Comparison of ENCODE assay signal across 2 cellular contexts in the genomic region with DNA sequence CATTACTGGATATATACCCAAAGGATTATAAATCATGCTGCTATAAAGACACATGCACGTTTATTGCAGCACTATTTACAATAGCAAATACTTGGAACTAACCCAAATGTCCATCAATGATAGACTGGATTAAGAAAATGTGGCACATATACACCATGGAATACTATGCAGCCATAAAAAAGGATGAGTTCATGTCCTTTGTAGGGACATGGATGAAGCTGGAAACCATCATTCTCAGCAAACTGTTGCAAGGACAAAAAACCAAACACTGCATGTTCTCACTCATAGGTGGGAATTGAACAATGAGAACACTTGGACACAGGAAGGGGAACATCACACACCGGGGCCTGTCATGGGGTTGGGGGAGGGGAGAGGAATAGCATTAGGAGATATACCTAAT.
DNase-seq lines count a peak whose midpoint lies in the region; ATAC-seq, FAIRE-seq and TF ChIP-seq lines count a peak whose summit lies in the region.
"Not testable (repeated sequence)": the region's sequence is repeated elsewhere in the genome, so short reads cannot be mapped to it uniquely, and the experiment has no call there.

No MANE protein-coding gene starts in this region.

- TF ChIP-seq POLR2A in K562 (conservative IDR thresholded peaks at IDR 0.05): not testable (repeated sequence)

- not testable (repeated sequence) for H4K20me1 ChIP-seq in K562 (replicated peaks; ENCODE audit: control insufficient read depth, insufficient read depth, low read length)

- H3K9me1 ChIP-seq in K562 (ENCODE audit: control insufficient read depth, insufficient read depth, low read length): not testable (repeated sequence)

- ATAC-seq in K562: not testable (repeated sequence)

- H3K36me3 ChIP-seq in HEK293 (ENCODE audit: control insufficient read depth in 2 of 2, insufficient read depth in 1 of 2, low read length in 2 of 2); K562 (ENCODE audit: control insufficient read depth, insufficient read depth, low read length): not testable (repeated sequence)

- 0% methylated on average over 1 of the region's 2 CpGs for WGBS in K562 (ENCODE audit: insufficient coverage, low coverage, missing lambda C conversion rate)

- not testable (repeated sequence) for TF ChIP-seq EP300 in K562 (IDR thresholded peaks at IDR 0.05; ENCODE audit: low read length)

- BruUV-seq in K562 (replicated peaks; lab: Mats Ljungman, UMichigan): not testable (repeated sequence)

- H2AFZ ChIP-seq in K562 (ENCODE audit: low read depth, low read length): not testable (repeated sequence)

- not testable (repeated sequence) for H3K27ac ChIP-seq in HEK293 (ENCODE audit: extremely low read depth, low read depth, low read length); K562 (ENCODE audit: extremely low read depth, low read depth, low read length)

- not testable (repeated sequence) for H3K4me1 ChIP-seq in HEK293 (ENCODE audit: control insufficient read depth, insufficient read depth, low read length); K562 (replicated peaks in 1 of 2; ENCODE audit: control insufficient read depth in 2 of 2, insufficient read depth in 2 of 2, low read length in 2 of 2)

- in situ Hi-C loops in K562 (cut with MboI): not testable (repeated sequence)

- not testable (repeated sequence) for H3K9ac ChIP-seq in K562 (ENCODE audit: insufficient read depth in 1 of 2, low read depth in 2 of 2, low read length in 2 of 2)

- intact Hi-C loops in K562 (cut with micrococcal nuclease): not testable (repeated sequence)

- not testable (repeated sequence) for TF ChIP-seq CTCF in HEK293 (tag by site-specific recombination; IDR thresholded peaks at IDR 0.05); K562 (IDR thresholded peaks at IDR 0.05 in 2 of 3, conservative IDR thresholded peaks at IDR 0.05 in 1 of 3; ENCODE audit: insufficient read depth in 2 of 3, low read depth in 1 of 3, low read length in 3 of 3)

- CTCF ChIA-PET in HEK293 (lab: Yijun Ruan, JAX): not testable (repeated sequence)
- CTCF ChIA-PET in K562 (lab: Yijun Ruan, JAX; ENCODE audit: low intra/inter-chr PET ratio): interaction anchor here (0.6 kb wide), 1 partner anchor 20 kb away, joined by 3 read pairs; no protein-coding TSS in a partner anchor

- not testable (repeated sequence) for H3K4me2 ChIP-seq in K562 (ENCODE audit: insufficient read depth, low read length)

- H3K9me3 ChIP-seq in HEK293 (ENCODE audit: control insufficient read depth, insufficient read depth, low read depth, low read length); K562 (replicated peaks; ENCODE audit: control insufficient read depth, insufficient read depth, low read depth, low read length): not testable (repeated sequence)

- TF ChIP-seq RAD21 in K562 (CRISPR knock-in tag; conservative IDR thresholded peaks at IDR 0.05 in 1 of 2, IDR thresholded peaks at IDR 0.05 in 1 of 2): not testable (repeated sequence)

- H3K79me2 ChIP-seq in K562 (ENCODE audit: control insufficient read depth, insufficient read depth, low read length): not testable (repeated sequence)

- not testable (repeated sequence) for DNase-seq in K562 (ENCODE audit: extremely low read depth in 1 of 4, low spot score in 3 of 4)

- not testable (repeated sequence) for FAIRE-seq in K562 (lab: Jason Lieb, UNC)

- H3K4me3 ChIP-seq in HEK293 (ENCODE audit: low read depth, low read length); K562: not testable (repeated sequence)

- H3K27me3 ChIP-seq in K562 (ENCODE audit: control insufficient read depth in 2 of 2, insufficient read depth in 2 of 2, low read length in 2 of 2): not testable (repeated sequence)

- POLR2A ChIA-PET in HEK293 (lab: Yijun Ruan, JAX); K562 (lab: Yijun Ruan, JAX): not testable (repeated sequence)

TF ChIP-seq in HEK293, 187 proteins besides CTCF, POLR2A, EP300 and RAD21:
- peak; percentile 89 for TF ChIP-seq ZNF146 (tag by site-specific recombination; IDR thresholded peaks at IDR 0.05)
- TF ChIP-seq, protein P1, sequence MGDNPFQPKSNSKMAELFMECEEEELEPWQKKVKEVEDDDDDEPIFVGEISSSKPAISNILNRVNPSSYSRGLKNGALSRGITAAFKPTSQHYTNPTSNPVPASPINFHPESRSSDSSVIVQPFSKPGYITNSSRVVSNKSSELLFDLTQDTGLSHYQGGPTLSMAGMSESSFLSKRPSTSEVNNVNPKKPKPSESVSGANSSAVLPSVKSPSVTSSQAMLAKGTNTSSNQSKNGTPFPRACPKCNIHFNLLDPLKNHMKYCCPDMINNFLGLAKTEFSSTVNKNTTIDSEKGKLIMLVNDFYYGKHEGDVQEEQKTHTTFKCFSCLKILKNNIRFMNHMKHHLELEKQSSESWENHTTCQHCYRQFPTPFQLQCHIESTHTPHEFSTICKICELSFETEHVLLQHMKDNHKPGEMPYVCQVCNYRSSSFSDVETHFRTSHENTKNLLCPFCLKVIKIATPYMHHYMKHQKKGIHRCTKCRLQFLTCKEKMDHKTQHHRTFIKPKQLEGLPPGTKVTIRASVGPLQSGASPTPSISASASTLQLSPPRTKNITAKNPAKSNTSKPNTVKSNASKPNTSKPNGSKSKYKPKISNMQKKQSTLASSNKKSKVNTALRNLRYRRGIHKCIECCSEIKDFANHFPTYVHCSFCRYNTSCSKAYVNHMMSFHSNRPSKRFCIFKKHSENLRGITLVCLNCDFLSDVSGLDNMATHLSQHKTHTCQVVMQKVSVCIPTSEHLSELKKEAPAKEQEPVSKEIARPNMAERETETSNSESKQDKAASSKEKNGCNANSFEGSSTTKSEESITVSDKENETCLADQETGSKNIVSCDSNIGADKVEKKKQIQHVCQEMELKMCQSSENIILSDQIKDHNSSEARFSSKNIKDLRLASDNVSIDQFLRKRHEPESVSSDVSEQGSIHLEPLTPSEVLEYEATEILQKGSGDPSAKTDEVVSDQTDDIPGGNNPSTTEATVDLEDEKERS (tag by site-specific recombination; IDR thresholded peaks at IDR 0.05): peak; percentile 69

TF ChIP-seq in K562, 482 proteins besides CTCF, POLR2A, EP300 and RAD21:
- TF ChIP-seq ZNF146 (CRISPR knock-in tag; IDR thresholded peaks at IDR 0.05; ENCODE audit: unreplicated experiment) (peak; percentile 30), BCOR (IDR thresholded peaks at IDR 0.05) (0 out of 2 replicates have a peak, but pooled peaks have one; percentile 10)
